In the genomic region with DNA sequence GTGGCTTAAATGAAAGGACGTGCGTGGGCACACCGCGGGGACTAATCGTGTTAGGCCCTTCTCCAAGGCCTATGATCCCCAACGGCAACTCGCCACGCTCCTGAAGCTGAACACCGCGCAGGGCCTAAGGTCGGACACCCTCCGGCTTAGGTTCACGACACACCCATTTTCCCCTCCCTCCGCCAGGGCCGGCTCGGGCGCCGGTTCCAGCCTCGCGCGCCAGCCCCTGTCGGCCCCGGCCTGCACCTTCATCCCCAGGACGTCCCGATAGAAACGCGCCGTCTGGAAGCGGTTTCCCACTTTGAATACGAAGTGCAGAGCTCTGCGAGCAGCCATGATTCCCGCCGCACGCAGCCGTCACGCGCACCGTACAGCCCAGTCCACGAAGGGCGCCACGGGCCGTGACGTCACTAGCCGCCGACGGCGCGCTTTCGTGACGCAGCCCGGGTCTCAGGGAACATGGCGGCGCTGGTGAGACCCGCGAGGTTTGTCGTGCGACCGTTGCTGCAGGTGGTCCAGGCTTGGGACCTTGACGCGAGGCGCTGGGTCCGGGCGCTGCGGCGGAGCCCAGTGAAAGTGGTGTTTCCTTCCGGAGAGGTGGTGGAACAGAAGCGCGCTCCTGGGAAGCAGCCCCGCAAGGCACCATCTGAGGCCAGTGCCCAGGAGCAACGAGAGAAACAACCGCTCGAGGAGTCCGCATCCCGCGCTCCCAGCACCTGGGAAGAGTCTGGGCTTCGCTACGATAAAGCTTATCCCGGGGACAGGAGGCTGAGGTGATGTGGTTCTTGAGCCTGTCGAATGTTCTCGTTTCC, we compare ENCODE assay signal across 1 cellular context.
TF ChIP-seq lines count a peak whose summit lies in the region.

A gene with protein sequence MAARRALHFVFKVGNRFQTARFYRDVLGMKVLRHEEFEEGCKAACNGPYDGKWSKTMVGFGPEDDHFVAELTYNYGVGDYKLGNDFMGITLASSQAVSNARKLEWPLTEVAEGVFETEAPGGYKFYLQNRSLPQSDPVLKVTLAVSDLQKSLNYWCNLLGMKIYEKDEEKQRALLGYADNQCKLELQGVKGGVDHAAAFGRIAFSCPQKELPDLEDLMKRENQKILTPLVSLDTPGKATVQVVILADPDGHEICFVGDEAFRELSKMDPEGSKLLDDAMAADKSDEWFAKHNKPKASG (minus strand): TSS at position 361 of the 812 bp plus-strand sequence. CDS start 25 bp downstream, at position 336.
A gene with protein sequence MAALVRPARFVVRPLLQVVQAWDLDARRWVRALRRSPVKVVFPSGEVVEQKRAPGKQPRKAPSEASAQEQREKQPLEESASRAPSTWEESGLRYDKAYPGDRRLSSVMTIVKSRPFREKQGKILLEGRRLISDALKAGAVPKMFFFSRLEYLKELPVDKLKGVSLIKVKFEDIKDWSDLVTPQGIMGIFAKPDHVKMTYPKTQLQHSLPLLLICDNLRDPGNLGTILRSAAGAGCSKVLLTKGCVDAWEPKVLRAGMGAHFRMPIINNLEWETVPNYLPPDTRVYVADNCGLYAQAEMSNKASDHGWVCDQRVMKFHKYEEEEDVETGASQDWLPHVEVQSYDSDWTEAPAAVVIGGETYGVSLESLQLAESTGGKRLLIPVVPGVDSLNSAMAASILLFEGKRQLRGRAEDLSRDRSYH (plus strand): TSS at position 434 of the 812 bp plus-strand sequence. CDS start 26 bp downstream, at position 460.

TF ChIP-seq in HepG2, 621 proteins besides CTCF, POLR2A, EP300 and RAD21 (continued from another document and continues in another):
- TF ChIP-seq, protein P1, sequence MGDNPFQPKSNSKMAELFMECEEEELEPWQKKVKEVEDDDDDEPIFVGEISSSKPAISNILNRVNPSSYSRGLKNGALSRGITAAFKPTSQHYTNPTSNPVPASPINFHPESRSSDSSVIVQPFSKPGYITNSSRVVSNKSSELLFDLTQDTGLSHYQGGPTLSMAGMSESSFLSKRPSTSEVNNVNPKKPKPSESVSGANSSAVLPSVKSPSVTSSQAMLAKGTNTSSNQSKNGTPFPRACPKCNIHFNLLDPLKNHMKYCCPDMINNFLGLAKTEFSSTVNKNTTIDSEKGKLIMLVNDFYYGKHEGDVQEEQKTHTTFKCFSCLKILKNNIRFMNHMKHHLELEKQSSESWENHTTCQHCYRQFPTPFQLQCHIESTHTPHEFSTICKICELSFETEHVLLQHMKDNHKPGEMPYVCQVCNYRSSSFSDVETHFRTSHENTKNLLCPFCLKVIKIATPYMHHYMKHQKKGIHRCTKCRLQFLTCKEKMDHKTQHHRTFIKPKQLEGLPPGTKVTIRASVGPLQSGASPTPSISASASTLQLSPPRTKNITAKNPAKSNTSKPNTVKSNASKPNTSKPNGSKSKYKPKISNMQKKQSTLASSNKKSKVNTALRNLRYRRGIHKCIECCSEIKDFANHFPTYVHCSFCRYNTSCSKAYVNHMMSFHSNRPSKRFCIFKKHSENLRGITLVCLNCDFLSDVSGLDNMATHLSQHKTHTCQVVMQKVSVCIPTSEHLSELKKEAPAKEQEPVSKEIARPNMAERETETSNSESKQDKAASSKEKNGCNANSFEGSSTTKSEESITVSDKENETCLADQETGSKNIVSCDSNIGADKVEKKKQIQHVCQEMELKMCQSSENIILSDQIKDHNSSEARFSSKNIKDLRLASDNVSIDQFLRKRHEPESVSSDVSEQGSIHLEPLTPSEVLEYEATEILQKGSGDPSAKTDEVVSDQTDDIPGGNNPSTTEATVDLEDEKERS (CRISPR knock-in tag; IDR thresholded peaks at IDR 0.05), result peak; percentile 75
- TF ChIP-seq, protein P2, sequence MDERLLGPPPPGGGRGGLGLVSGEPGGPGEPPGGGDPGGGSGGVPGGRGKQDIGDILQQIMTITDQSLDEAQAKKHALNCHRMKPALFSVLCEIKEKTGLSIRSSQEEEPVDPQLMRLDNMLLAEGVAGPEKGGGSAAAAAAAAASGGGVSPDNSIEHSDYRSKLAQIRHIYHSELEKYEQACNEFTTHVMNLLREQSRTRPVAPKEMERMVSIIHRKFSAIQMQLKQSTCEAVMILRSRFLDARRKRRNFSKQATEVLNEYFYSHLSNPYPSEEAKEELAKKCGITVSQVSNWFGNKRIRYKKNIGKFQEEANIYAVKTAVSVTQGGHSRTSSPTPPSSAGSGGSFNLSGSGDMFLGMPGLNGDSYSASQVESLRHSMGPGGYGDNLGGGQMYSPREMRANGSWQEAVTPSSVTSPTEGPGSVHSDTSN (CRISPR knock-in tag; IDR thresholded peaks at IDR 0.05), result no peak
- peak; percentile 82 for TF ChIP-seq ZNF883 (CRISPR knock-in tag; IDR thresholded peaks at IDR 0.05; ENCODE audit: not compliant biosample characterization)
- TF ChIP-seq HOXA5 (CRISPR knock-in tag; IDR thresholded peaks at IDR 0.05), result no peak
- TF ChIP-seq LCORL (IDR thresholded peaks at IDR 0.05), result no peak
- TF ChIP-seq LCORL (CRISPR knock-in tag; IDR thresholded peaks at IDR 0.05), result peak; percentile 40; the same call in 1 of the 2 replicates
- peak; percentile 80 for TF ChIP-seq ZNF768 (CRISPR knock-in tag; IDR thresholded peaks at IDR 0.05)
- TF ChIP-seq SAP130 (CRISPR knock-in tag; IDR thresholded peaks at IDR 0.05; ENCODE audit: low read depth), result peak; percentile 98
- TF ChIP-seq RBM39 (IDR thresholded peaks at IDR 0.05; ENCODE audit: low read depth, low read length, poor library complexity, severe bottlenecking), result peak; percentile 79
- TF ChIP-seq, protein P3, sequence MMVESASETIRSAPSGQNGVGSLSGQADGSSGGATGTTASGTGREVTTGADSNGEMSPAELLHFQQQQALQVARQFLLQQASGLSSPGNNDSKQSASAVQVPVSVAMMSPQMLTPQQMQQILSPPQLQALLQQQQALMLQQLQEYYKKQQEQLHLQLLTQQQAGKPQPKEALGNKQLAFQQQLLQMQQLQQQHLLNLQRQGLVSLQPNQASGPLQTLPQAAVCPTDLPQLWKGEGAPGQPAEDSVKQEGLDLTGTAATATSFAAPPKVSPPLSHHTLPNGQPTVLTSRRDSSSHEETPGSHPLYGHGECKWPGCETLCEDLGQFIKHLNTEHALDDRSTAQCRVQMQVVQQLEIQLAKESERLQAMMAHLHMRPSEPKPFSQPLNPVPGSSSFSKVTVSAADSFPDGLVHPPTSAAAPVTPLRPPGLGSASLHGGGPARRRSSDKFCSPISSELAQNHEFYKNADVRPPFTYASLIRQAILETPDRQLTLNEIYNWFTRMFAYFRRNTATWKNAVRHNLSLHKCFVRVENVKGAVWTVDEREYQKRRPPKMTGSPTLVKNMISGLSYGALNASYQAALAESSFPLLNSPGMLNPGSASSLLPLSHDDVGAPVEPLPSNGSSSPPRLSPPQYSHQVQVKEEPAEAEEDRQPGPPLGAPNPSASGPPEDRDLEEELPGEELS (CRISPR knock-in tag; IDR thresholded peaks at IDR 0.05), result no peak
- peak; percentile 90 for TF ChIP-seq ZNF552 (CRISPR knock-in tag; IDR thresholded peaks at IDR 0.05; ENCODE audit: borderline replicate concordance)
- TF ChIP-seq, protein P4, sequence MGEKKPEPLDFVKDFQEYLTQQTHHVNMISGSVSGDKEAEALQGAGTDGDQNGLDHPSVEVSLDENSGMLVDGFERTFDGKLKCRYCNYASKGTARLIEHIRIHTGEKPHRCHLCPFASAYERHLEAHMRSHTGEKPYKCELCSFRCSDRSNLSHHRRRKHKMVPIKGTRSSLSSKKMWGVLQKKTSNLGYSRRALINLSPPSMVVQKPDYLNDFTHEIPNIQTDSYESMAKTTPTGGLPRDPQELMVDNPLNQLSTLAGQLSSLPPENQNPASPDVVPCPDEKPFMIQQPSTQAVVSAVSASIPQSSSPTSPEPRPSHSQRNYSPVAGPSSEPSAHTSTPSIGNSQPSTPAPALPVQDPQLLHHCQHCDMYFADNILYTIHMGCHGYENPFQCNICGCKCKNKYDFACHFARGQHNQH (CRISPR knock-in tag; IDR thresholded peaks at IDR 0.05), result peak; percentile 88
- peak; percentile 86 for TF ChIP-seq RXRA (CRISPR knock-in tag; IDR thresholded peaks at IDR 0.05)
- peak; percentile 12; the same call in 1 of the 2 replicates for TF ChIP-seq SP140L (CRISPR knock-in tag; IDR thresholded peaks at IDR 0.05; ENCODE audit: borderline replicate concordance)
- TF ChIP-seq ZNF547 (CRISPR knock-in tag; IDR thresholded peaks at IDR 0.05), result peak; percentile 80; the same call in 1 of the 2 replicates
- peak; percentile 79 for TF ChIP-seq MEIS2 (CRISPR knock-in tag; IDR thresholded peaks at IDR 0.05)
- TF ChIP-seq ZNF331 (CRISPR knock-in tag; IDR thresholded peaks at IDR 0.05), result peak; percentile 91
- TF ChIP-seq DMAP1 (CRISPR knock-in tag; IDR thresholded peaks at IDR 0.05), result peak; percentile 99
- TF ChIP-seq, protein P5, sequence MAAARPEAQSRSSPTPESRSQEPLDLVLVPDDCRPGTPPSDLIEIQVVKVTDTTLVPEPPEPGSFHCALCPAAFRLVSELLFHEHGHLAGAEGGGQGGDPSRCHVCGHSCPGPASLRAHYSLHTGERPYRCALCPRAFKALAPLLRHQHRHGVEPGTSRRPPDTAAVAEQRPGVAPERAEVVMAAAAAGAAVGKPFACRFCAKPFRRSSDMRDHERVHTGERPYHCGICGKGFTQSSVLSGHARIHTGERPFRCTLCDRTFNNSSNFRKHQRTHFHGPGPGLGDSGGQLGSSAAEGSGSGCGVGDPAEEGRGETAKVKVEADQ (CRISPR knock-in tag; IDR thresholded peaks at IDR 0.05; ENCODE audit: borderline replicate concordance), result peak; percentile 63; the same call in 1 of the 2 replicates
- TF ChIP-seq, protein P6, sequence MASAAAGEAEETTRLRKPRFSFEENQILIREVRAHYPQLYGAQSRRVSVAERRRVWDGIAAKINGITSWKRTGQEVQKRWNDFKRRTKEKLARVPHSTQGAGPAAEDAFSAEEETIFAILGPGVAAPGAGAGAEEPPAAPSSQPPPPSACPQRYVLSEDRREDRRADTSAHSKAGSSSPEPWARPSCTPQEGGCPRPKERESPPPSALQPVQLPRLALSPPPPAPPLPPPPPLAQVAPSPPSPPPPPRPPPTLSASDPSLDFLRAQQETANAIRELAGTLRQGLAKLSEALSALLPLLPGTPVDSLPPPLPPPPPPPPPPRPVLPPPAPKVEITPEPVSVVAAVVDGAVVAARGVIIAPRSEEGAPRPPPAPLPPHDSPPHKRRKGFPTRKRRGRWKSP (CRISPR knock-in tag; IDR thresholded peaks at IDR 0.05), result peak; percentile 70
- TF ChIP-seq KMT2B (CRISPR knock-in tag; IDR thresholded peaks at IDR 0.05), result peak; percentile 100
- TF ChIP-seq, protein P7, sequence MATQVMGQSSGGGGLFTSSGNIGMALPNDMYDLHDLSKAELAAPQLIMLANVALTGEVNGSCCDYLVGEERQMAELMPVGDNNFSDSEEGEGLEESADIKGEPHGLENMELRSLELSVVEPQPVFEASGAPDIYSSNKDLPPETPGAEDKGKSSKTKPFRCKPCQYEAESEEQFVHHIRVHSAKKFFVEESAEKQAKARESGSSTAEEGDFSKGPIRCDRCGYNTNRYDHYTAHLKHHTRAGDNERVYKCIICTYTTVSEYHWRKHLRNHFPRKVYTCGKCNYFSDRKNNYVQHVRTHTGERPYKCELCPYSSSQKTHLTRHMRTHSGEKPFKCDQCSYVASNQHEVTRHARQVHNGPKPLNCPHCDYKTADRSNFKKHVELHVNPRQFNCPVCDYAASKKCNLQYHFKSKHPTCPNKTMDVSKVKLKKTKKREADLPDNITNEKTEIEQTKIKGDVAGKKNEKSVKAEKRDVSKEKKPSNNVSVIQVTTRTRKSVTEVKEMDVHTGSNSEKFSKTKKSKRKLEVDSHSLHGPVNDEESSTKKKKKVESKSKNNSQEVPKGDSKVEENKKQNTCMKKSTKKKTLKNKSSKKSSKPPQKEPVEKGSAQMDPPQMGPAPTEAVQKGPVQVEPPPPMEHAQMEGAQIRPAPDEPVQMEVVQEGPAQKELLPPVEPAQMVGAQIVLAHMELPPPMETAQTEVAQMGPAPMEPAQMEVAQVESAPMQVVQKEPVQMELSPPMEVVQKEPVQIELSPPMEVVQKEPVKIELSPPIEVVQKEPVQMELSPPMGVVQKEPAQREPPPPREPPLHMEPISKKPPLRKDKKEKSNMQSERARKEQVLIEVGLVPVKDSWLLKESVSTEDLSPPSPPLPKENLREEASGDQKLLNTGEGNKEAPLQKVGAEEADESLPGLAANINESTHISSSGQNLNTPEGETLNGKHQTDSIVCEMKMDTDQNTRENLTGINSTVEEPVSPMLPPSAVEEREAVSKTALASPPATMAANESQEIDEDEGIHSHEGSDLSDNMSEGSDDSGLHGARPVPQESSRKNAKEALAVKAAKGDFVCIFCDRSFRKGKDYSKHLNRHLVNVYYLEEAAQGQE (IDR thresholded peaks at IDR 0.05; ENCODE audit: borderline replicate concordance in 1 of 2, low read depth in 1 of 2, low read length in 2 of 2), result peak in 1 of 2 experiments; percentile 55; a peak in 1 of 4 replicates
- TF ChIP-seq HDAC1 (CRISPR knock-in tag; IDR thresholded peaks at IDR 0.05), result peak; percentile 100
- TF ChIP-seq MED1 (CRISPR knock-in tag; IDR thresholded peaks at IDR 0.05), result peak; percentile 82
- no peak; the same call in 1 of the 2 replicates for TF ChIP-seq ZNF607 (CRISPR knock-in tag; IDR thresholded peaks at IDR 0.05; ENCODE audit: borderline replicate concordance)
- TF ChIP-seq, protein P8, sequence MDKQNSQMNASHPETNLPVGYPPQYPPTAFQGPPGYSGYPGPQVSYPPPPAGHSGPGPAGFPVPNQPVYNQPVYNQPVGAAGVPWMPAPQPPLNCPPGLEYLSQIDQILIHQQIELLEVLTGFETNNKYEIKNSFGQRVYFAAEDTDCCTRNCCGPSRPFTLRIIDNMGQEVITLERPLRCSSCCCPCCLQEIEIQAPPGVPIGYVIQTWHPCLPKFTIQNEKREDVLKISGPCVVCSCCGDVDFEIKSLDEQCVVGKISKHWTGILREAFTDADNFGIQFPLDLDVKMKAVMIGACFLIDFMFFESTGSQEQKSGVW (CRISPR knock-in tag; IDR thresholded peaks at IDR 0.05; ENCODE audit: borderline replicate concordance), result no peak
- TF ChIP-seq ZNF333 (CRISPR knock-in tag; IDR thresholded peaks at IDR 0.05; ENCODE audit: borderline replicate concordance), result peak; percentile 74; the same call in 1 of the 2 replicates
- 0 out of 2 replicates have a peak, but pooled peaks have one; percentile 75 for TF ChIP-seq GZF1 (CRISPR knock-in tag; IDR thresholded peaks at IDR 0.05)
- peak; percentile 69 for TF ChIP-seq SIX4 (CRISPR knock-in tag; IDR thresholded peaks at IDR 0.05)
- TF ChIP-seq RFX1 (IDR thresholded peaks at IDR 0.05), result no peak
- TF ChIP-seq, protein P9, sequence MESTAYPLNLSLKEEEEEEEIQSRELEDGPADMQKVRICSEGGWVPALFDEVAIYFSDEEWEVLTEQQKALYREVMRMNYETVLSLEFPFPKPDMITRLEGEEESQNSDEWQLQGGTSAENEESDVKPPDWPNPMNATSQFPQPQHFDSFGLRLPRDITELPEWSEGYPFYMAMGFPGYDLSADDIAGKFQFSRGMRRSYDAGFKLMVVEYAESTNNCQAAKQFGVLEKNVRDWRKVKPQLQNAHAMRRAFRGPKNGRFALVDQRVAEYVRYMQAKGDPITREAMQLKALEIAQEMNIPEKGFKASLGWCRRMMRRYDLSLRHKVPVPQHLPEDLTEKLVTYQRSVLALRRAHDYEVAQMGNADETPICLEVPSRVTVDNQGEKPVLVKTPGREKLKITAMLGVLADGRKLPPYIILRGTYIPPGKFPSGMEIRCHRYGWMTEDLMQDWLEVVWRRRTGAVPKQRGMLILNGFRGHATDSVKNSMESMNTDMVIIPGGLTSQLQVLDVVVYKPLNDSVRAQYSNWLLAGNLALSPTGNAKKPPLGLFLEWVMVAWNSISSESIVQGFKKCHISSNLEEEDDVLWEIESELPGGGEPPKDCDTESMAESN (CRISPR knock-in tag; conservative IDR thresholded peaks at IDR 0.05), result peak; percentile 94
- TF ChIP-seq, protein P10, sequence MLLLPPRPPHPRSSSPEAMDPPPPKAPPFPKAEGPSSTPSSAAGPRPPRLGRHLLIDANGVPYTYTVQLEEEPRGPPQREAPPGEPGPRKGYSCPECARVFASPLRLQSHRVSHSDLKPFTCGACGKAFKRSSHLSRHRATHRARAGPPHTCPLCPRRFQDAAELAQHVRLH (CRISPR knock-in tag; IDR thresholded peaks at IDR 0.05; ENCODE audit: borderline replicate concordance, low read depth), result peak; percentile 90; the same call in 1 of the 2 replicates
